20 cellular contexts compared by ENCODE assay signal in genomic region chr1:118012725-118013124, GRCh38.
"Had no signal": no experiment of that assay in that cellular context is flagged by ENCODE, and none has a peak within 500 bp of the region (broad histone marks: within the 10 kb centered on the region; RNA-seq: fewer than 3 reads in every experiment).

No MANE protein-coding gene starts in this region.

- DNase-seq: effector memory CD8-positive, alpha-beta T cell; esophagus squamous epithelium; glutamatergic neuron; immature natural killer cell; left colon; left ventricle myocardium superior; mesenchymal stem cell; midbrain; nucleus accumbens; pancreas; right cardiac atrium; stimulated activated CD4-positive, alpha-beta T cell treated with anti-CD3 and anti-CD28 coated beads, Interleukin-2, amount 100 ng/mL, for 48 hours; testis; upper lobe of right lung had no signal

- H3K4me3 ChIP-seq: esophagus squamous epithelium, gastroesophageal sphincter, lung, neural progenitor cell, pancreas, smooth muscle cell, testis, tibial nerve, upper lobe of right lung had no signal

- H3K4me1 ChIP-seq: esophagus squamous epithelium, gastroesophageal sphincter, neural progenitor cell, pancreas, testis, tibial nerve, upper lobe of right lung had no signal

- H2AFZ ChIP-seq: neural progenitor cell had no signal

- H3K4me2 ChIP-seq: neural progenitor cell, smooth muscle cell had no signal

- ATAC-seq: effector memory CD8-positive, alpha-beta T cell; gastroesophageal sphincter; left colon; left ventricle myocardium superior; natural killer cell treated with Interleukin-12 subunit alpha and Interleukin-12 subunit beta and Interleukin-15 and Interleukin-18, amount 100 ng/mL, for 72 hours; pancreas; right cardiac atrium; upper lobe of right lung had no signal

- H3K27ac ChIP-seq: esophagus squamous epithelium, gastroesophageal sphincter, neural progenitor cell, pancreas, testis, tibial nerve, upper lobe of right lung had no signal

- H3K9me3 ChIP-seq: esophagus squamous epithelium, gastroesophageal sphincter, pancreas, testis, tibial nerve, upper lobe of right lung had no signal

- H3K27me3 ChIP-seq: esophagus squamous epithelium, gastroesophageal sphincter, neural progenitor cell, pancreas, testis, tibial nerve, upper lobe of right lung had no signal

- H3K36me3 ChIP-seq: esophagus squamous epithelium, gastroesophageal sphincter, neural progenitor cell, pancreas, tibial nerve, upper lobe of right lung had no signal
